1 cellular context compared by ENCODE assay signal in the genomic region with DNA sequence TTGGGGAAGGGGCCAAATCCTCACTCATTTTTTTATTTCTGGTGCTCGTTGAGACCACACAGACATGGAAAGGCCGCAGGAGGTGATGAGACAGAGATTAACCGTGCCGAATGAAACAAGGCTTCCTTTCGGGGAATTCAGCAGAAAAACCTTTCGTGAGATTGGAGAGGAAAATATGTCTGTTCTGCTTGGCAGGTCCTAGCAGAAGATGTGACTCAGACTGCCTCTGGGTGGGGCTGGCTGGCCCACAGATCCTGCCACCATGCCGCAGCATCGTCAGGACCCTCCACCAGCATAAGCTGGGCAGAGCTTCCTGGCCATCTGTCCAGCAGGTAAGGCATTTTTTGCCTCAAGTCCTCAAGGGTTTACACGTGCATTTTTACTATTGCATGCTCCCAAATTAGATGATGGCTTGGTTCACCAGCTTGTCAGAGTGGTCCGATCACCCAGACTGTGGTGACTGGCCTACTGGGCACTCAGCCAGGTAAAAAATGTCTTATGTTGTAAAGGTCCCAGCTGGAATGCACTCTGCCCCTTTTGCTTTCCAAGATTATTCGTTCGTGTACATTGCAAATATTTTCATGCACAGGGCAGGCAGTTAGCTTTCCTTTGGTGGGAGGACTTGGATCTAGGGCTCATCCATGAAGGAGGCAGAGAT.
TF ChIP-seq lines count a peak whose summit lies in the region.

No MANE protein-coding gene starts in this region.

TF ChIP-seq in neural cell, 6 proteins besides CTCF, POLR2A, EP300 and RAD21:
- TF ChIP-seq, protein P1, sequence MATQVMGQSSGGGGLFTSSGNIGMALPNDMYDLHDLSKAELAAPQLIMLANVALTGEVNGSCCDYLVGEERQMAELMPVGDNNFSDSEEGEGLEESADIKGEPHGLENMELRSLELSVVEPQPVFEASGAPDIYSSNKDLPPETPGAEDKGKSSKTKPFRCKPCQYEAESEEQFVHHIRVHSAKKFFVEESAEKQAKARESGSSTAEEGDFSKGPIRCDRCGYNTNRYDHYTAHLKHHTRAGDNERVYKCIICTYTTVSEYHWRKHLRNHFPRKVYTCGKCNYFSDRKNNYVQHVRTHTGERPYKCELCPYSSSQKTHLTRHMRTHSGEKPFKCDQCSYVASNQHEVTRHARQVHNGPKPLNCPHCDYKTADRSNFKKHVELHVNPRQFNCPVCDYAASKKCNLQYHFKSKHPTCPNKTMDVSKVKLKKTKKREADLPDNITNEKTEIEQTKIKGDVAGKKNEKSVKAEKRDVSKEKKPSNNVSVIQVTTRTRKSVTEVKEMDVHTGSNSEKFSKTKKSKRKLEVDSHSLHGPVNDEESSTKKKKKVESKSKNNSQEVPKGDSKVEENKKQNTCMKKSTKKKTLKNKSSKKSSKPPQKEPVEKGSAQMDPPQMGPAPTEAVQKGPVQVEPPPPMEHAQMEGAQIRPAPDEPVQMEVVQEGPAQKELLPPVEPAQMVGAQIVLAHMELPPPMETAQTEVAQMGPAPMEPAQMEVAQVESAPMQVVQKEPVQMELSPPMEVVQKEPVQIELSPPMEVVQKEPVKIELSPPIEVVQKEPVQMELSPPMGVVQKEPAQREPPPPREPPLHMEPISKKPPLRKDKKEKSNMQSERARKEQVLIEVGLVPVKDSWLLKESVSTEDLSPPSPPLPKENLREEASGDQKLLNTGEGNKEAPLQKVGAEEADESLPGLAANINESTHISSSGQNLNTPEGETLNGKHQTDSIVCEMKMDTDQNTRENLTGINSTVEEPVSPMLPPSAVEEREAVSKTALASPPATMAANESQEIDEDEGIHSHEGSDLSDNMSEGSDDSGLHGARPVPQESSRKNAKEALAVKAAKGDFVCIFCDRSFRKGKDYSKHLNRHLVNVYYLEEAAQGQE (IDR thresholded peaks at IDR 0.05; ENCODE audit: borderline replicate concordance): no peak
- no peak for TF ChIP-seq MXI1 (conservative IDR thresholded peaks at IDR 0.05; ENCODE audit: poor library complexity, severe bottlenecking)
- TF ChIP-seq TAF1 (IDR thresholded peaks at IDR 0.05; ENCODE audit: low read depth): no peak
- TF ChIP-seq POLR2AphosphoS5 (IDR thresholded peaks at IDR 0.05): no peak
- TF ChIP-seq EZH2 (IDR thresholded peaks at IDR 0.05; ENCODE audit: borderline replicate concordance, insufficient read depth, low read length, poor library complexity, severe bottlenecking): no peak
- no peak for TF ChIP-seq SMC3 (conservative IDR thresholded peaks at IDR 0.05; ENCODE audit: poor library complexity)
